23 cellular contexts compared by ENCODE assay signal in the genomic region with DNA sequence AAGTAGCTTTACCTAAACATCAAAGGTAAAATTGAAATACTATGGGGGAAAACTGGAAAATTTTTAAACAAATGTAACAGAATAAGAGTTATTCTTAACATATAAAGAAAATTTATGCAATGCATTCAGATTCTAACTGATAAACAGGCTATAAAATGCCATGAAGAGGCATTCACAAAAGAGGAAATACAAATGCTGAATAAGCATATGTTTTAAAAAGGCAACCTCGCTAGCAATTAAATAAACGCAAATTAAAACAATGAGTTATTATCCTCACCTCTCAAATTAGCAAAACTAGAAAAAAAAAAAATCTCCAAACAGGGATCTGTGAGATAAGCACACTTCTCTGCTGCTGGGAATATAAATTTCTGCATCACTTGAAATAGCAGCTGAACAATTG.
"Had no signal": no experiment of that assay in that cellular context is flagged by ENCODE, and none has a peak within 500 bp of the region (broad histone marks: within the 10 kb centered on the region; RNA-seq: fewer than 3 reads in every experiment).

No MANE protein-coding gene starts in this region.

- H3K36me3 ChIP-seq: esophagus muscularis mucosa, gastroesophageal sphincter, heart left ventricle, left lung, lower lobe of right lung had no signal

- H3K27ac Mint-ChIP-seq: mesothelial cell of epicardium; naive B cell; naive thymus-derived CD8-positive, alpha-beta T cell had no signal

- FAIRE-seq: endothelial cell of umbilical vein, islet of Langerhans, keratinocyte had no signal

- H3K4me3 Mint-ChIP-seq: mesothelial cell of epicardium; naive B cell; naive thymus-derived CD8-positive, alpha-beta T cell had no signal

- ATAC-seq: foreskin keratinocyte; gastroesophageal sphincter; heart left ventricle; left cardiac atrium; left lung; left ventricle myocardium superior; lower lobe of right lung; mucosa of descending colon; naive thymus-derived CD8-positive, alpha-beta T cell had no signal

- H3K27ac ChIP-seq: coronary artery, dorsolateral prefrontal cortex, esophagus muscularis mucosa, foreskin keratinocyte, gastroesophageal sphincter, heart left ventricle, hepatocyte, left lung, lower lobe of right lung had no signal

- DNase-seq: dermis blood vessel endothelial cell; dorsolateral prefrontal cortex; effector CD4-positive, alpha-beta T cell; effector memory CD4-positive, alpha-beta T cell; foreskin keratinocyte; heart left ventricle; hypothalamus; left cardiac atrium; left lung; left ventricle myocardium superior; lower lobe of right lung; mesenchymal stem cell; mucosa of descending colon; naive B cell; naive thymus-derived CD8-positive, alpha-beta T cell had no signal

- H3K27me3 ChIP-seq: dorsolateral prefrontal cortex, esophagus muscularis mucosa, foreskin keratinocyte, gastroesophageal sphincter, heart left ventricle, hepatocyte, left lung had no signal

- H3K4me1 Mint-ChIP-seq: naive B cell; naive thymus-derived CD8-positive, alpha-beta T cell had no signal

- H3K4me3 ChIP-seq: coronary artery, dorsolateral prefrontal cortex, esophagus muscularis mucosa, gastroesophageal sphincter, heart left ventricle, hepatocyte, left lung, lower lobe of right lung, mucosa of descending colon had no signal

- H3K36me3 Mint-ChIP-seq: mesothelial cell of epicardium; naive B cell; naive thymus-derived CD8-positive, alpha-beta T cell had no signal

- H3K4me1 ChIP-seq: esophagus muscularis mucosa, foreskin keratinocyte, gastroesophageal sphincter, heart left ventricle, left lung, lower lobe of right lung had no signal

- H3K79me2 ChIP-seq: hepatocyte had no signal

- H3K9me3 ChIP-seq: lower lobe of right lung had no signal

- H2AFZ ChIP-seq: hepatocyte had no signal

- H3K4me2 ChIP-seq: hepatocyte had no signal

- H3K27me3 Mint-ChIP-seq: naive B cell had no signal
